27 cellular contexts compared by ENCODE assay signal in the genomic region with DNA sequence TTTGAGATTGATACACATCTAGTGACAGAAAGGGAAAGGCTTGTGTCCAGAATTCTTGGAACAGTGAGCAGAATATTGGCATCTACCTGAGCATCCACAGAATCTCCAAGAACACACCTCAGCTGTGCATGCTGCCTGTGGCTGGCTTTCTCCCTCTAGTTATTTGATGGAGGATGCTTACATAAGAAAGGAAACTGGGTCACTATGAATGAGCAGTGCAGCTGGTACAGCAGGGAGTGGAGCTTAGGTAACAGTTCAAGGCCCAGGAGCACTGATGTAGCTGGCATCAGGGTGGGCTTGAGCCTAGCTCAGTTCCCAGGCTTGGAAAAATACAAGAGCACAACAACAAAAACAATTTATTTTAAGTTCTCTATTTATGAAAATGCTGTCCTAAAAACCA. TPM values are rescaled to one million over a fixed set of nuclear protein-coding genes. Genes with fewer than 3 reads are reported as not detected.
"Had no signal": no experiment of that assay in that cellular context is flagged by ENCODE, and none has a peak within 500 bp of the region (broad histone marks: within the 10 kb centered on the region; RNA-seq: fewer than 3 reads in every experiment).

No MANE protein-coding gene starts in this region.

- ATAC-seq: psoas muscle had no signal

- H3K27ac Mint-ChIP-seq: activated CD4-positive, alpha-beta memory T cell treated with anti-CD3 and anti-CD28 coated beads, Interleukin-2, amount 10 ng/mL, durations not matched to agents 7 days and 5 days; activated CD4-positive, alpha-beta T cell treated with anti-CD3 and anti-CD28 coated beads, Interleukin-2, amount 10 ng/mL, durations not matched to agents 7 days and 5 days; activated T-cell treated with anti-CD3 and anti-CD28 coated beads, Interleukin-2, amount 50 U/mL, for 24 hours; naive B cell had no signal

- H3K27me3 ChIP-seq: breast epithelium, ovary, right atrium auricular region, tibial nerve had no signal

- H3K27ac ChIP-seq: breast epithelium, coronary artery, left ventricle myocardium inferior, ovary, psoas muscle, right atrium auricular region, tibial nerve had no signal

- H3K4me3 ChIP-seq: breast epithelium, coronary artery, dorsolateral prefrontal cortex, left ventricle myocardium inferior, ovary, psoas muscle, right atrium auricular region, tibial nerve had no signal

- H3K36me3 ChIP-seq: breast epithelium, left ventricle myocardium inferior, ovary, right atrium auricular region, tibial nerve had no signal

- H3K36me3 Mint-ChIP-seq: naive B cell had no signal

- H3K9me3 Mint-ChIP-seq: activated CD4-positive, alpha-beta memory T cell treated with anti-CD3 and anti-CD28 coated beads, Interleukin-2, amount 10 ng/mL, durations not matched to agents 7 days and 5 days; activated CD4-positive, alpha-beta T cell treated with anti-CD3 and anti-CD28 coated beads, Interleukin-2, amount 10 ng/mL, durations not matched to agents 7 days and 5 days; activated T-cell treated with anti-CD3 and anti-CD28 coated beads, Interleukin-2, amount 50 U/mL, for 24 hours; naive B cell had no signal

- DNase-seq: activated CD4-positive, alpha-beta memory T cell treated with anti-CD3 and anti-CD28 coated beads, Interleukin-2, amount 10 ng/mL, durations not matched to agents 7 days and 5 days; activated CD4-positive, alpha-beta T cell treated with anti-CD3 and anti-CD28 coated beads, Interleukin-2, amount 10 ng/mL, durations not matched to agents 7 days and 5 days; activated CD4-positive, CD25-positive, alpha-beta regulatory T cell treated with anti-CD3 and anti-CD28 coated beads, Interleukin-2, amount 50 U/mL, for 72 hours; activated CD8-positive, alpha-beta memory T cell treated with anti-CD3 and anti-CD28 coated beads, Interleukin-2, amount 50 U/mL, for 48 hours; activated gamma-delta T cell; activated naive CD4-positive, alpha-beta T cell treated with anti-CD3 and anti-CD28 coated beads, Interleukin-2, amount 50 U/mL, for 16 hours; activated T-cell treated with anti-CD3 and anti-CD28 coated beads, Interleukin-2, amount 50 U/mL, for 24 hours; amniotic stem cell; effector memory CD4-positive, alpha-beta T cell; islet precursor cell; left ventricle myocardium inferior; naive B cell; ovary; psoas muscle; stimulated activated CD4-positive, alpha-beta T cell treated with anti-CD3 and anti-CD28 coated beads, Interleukin-15, amount 100 ng/mL, for 24 hours; stimulated activated CD4-positive, alpha-beta T cell treated with anti-CD3 and anti-CD28 coated beads, Interleukin-2, amount 100 ng/mL, for 24 hours; stimulated activated naive CD4-positive, alpha-beta T cell; T-helper 2 cell had no signal

- H3K4me3 Mint-ChIP-seq: activated CD4-positive, alpha-beta memory T cell treated with anti-CD3 and anti-CD28 coated beads, Interleukin-2, amount 10 ng/mL, durations not matched to agents 7 days and 5 days; activated CD4-positive, alpha-beta T cell treated with anti-CD3 and anti-CD28 coated beads, Interleukin-2, amount 10 ng/mL, durations not matched to agents 7 days and 5 days; activated T-cell treated with anti-CD3 and anti-CD28 coated beads, Interleukin-2, amount 50 U/mL, for 24 hours; naive B cell had no signal

- H3K4me1 Mint-ChIP-seq: activated CD4-positive, alpha-beta memory T cell treated with anti-CD3 and anti-CD28 coated beads, Interleukin-2, amount 10 ng/mL, durations not matched to agents 7 days and 5 days; activated CD4-positive, alpha-beta T cell treated with anti-CD3 and anti-CD28 coated beads, Interleukin-2, amount 10 ng/mL, durations not matched to agents 7 days and 5 days; naive B cell had no signal

- H3K4me1 ChIP-seq: breast epithelium, left ventricle myocardium inferior, psoas muscle, right atrium auricular region, tibial nerve had no signal

- H3K9me3 ChIP-seq: breast epithelium, left ventricle myocardium inferior, ovary, psoas muscle, right atrium auricular region, tibial nerve had no signal

RNA-seq across cellular contexts. Expression of a gene that starts 26.3 kb away (rescaled TPM):
- total RNA-seq: activated CD4-positive, alpha-beta memory T cell treated with anti-CD3 and anti-CD28 coated beads, Interleukin-2, amount 10 ng/mL, durations not matched to agents 7 days and 5 days; activated CD4-positive, alpha-beta T cell treated with anti-CD3 and anti-CD28 coated beads, Interleukin-2, amount 10 ng/mL, durations not matched to agents 7 days and 5 days; breast epithelium; epithelial cell of proximal tubule; lung microvascular endothelial cell; mesenteric fat pad; psoas muscle; tibial nerve; ureter had no signal
